Comparison of ENCODE assay signal across 18 cellular contexts in genomic region chr2:190800528-190800927, GRCh38.
DNase-seq lines count a peak whose midpoint lies in the region; ATAC-seq, FAIRE-seq and TF ChIP-seq lines count a peak whose summit lies in the region.
"Had no signal": no experiment of that assay in that cellular context is flagged by ENCODE, and none has a peak within 500 bp of the region (broad histone marks: within the 10 kb centered on the region; RNA-seq: fewer than 3 reads in every experiment).

No MANE protein-coding gene starts in this region.

- 40% methylated on average over 1 of the region's 1 CpG for WGBS in A549 (ENCODE audit: missing lambda C conversion rate)
- no CpG with 5 or more reads among the region's 1 CpG for WGBS in HUES64

- no peak for DNase-seq in A549 (ENCODE audit: low read depth in 1 of 2, low spot score in 1 of 2)
- peak; percentile 55 for DNase-seq in bronchial epithelial cell (ENCODE audit: low read depth)
- no peak for DNase-seq in posterior vena cava (ENCODE audit: low spot score)
- no peak for DNase-seq in DMS79 (lab: John Stamatoyannopoulos, UW)
- no peak for DNase-seq in H4 (ENCODE audit: low spot score)
- DNase-seq in 8988T = no peak
- DNase-seq: BE2C, H9, Karpas-422, NCI-H1694, NCI-H2081, NCI-H2171, NCI-H524 treated with DMSO at 0.1 percent for 48 hours, Peyer's patch, SJCRH30 had no signal

- H3K9ac ChIP-seq in HUES64 (ENCODE audit: low read depth, low read length) = no peak overlapping the region
- H3K9ac ChIP-seq in iPS-18a (ENCODE audit: low read length) = no peak overlapping the region

- H3K4me2 ChIP-seq in A549 = peak overlapping the region; percentile 32; the same call in 1 of the 3 replicates

- H3K36me3 ChIP-seq in HUES64 (ENCODE audit: insufficient read depth, low read length) (no peaks in the 10 kb centered on the region), bronchial epithelial cell (ENCODE audit: control insufficient read depth, insufficient read depth, low read length) (no peaks in the 10 kb centered on the region), iPS-18a (ENCODE audit: control insufficient read depth, low read depth, low read length) (no peaks in the 10 kb centered on the region)
- H3K36me3 ChIP-seq: BE2C, Peyer's patch, SJCRH30 had no signal

- H3K9me3 ChIP-seq in A549 (no peaks in the 10 kb centered on the region), HUES64 (ENCODE audit: insufficient read depth, low read depth, low read length) (no peaks in the 10 kb centered on the region), iPS-18a (ENCODE audit: control insufficient read depth, low read depth, low read length) (no peaks in the 10 kb centered on the region)
- H3K9me3 ChIP-seq: BE2C, Peyer's patch, SJCRH30 had no signal

- no peak for TF ChIP-seq EP300 in A549 (IDR thresholded peaks at IDR 0.05)

- POLR2A ChIA-PET in A549 (lab: Yijun Ruan, JAX) = no interaction called here

- H3K27ac ChIP-seq in A549 (no peak overlapping the region), HUES64 (ENCODE audit: low read depth, low read length) (peak overlapping the region; percentile 71; the same call in 1 of the 2 replicates), iPS-18a (ENCODE audit: low read length) (no peak overlapping the region)
- H3K27ac ChIP-seq: Peyer's patch, SJCRH30 had no signal

- no peak for TF ChIP-seq POLR2A in A549 (IDR thresholded peaks at IDR 0.05; ENCODE audit: low read length)

- CTCF ChIA-PET in A549 (lab: Yijun Ruan, JAX) = interaction anchor here (0.9 to 2.4 kb wide), 5 partner anchors 8 to 185 kb away, joined by 3 to 12 read pairs (median 4); no protein-coding TSS in a partner anchor

- no peak for FAIRE-seq in A549 (lab: Jason Lieb, UNC)
- FAIRE-seq in bronchial epithelial cell (lab: Jason Lieb, UNC) = no peak
- FAIRE-seq: GM19239 had no signal

- no peaks in the 10 kb centered on the region for H3K27me3 ChIP-seq in HUES64 (ENCODE audit: insufficient read depth, low read length)
- H3K27me3 ChIP-seq in bronchial epithelial cell (ENCODE audit: control insufficient read depth, insufficient read depth, low read length) = no peaks in the 10 kb centered on the region
- H3K27me3 ChIP-seq in iPS-18a (ENCODE audit: control insufficient read depth, insufficient read depth, low read length) = no peaks in the 10 kb centered on the region
- H3K27me3 ChIP-seq: BE2C, Peyer's patch, SJCRH30 had no signal

- intact Hi-C loops in posterior vena cava (cut with DNase I) = no loop called here

- H3K4me3 ChIP-seq in A549 = no peak overlapping the region
- H3K4me3 ChIP-seq in HUES64 (ENCODE audit: low read length) = no peak overlapping the region
- H3K4me3 ChIP-seq in bronchial epithelial cell (ENCODE audit: low read depth, low read length) = no peak overlapping the region
- H3K4me3 ChIP-seq in iPS-18a (ENCODE audit: low read length) = peak overlapping the region; percentile 30
- H3K4me3 ChIP-seq: Peyer's patch, SJCRH30 had no signal

- no peak for TF ChIP-seq RAD21 in A549 (conservative IDR thresholded peaks at IDR 0.05 in 1 of 2, IDR thresholded peaks at IDR 0.05 in 1 of 2)

- H3K4me1 ChIP-seq in A549 (peaks cover 27% of the 10 kb centered on the region), HUES64 (ENCODE audit: insufficient read depth, low read length) (peaks cover 41% of the 10 kb centered on the region), iPS-18a (ENCODE audit: control insufficient read depth, low read depth, low read length) (peaks cover 35% of the 10 kb centered on the region)
- H3K4me1 ChIP-seq: Peyer's patch, SJCRH30 had no signal

- no peak for ATAC-seq in A549

- TF ChIP-seq CTCF in A549 (IDR thresholded peaks at IDR 0.05) = no peak
- no peak for TF ChIP-seq CTCF in bronchial epithelial cell (IDR thresholded peaks at IDR 0.05; ENCODE audit: insufficient read depth, low read length, severe bottlenecking)

TF ChIP-seq in A549, 52 proteins besides CTCF, POLR2A, EP300 and RAD21 (continues in another document):
- TF ChIP-seq E2F6 (IDR thresholded peaks at IDR 0.05; ENCODE audit: borderline replicate concordance, low read depth) (no peak), HMGXB4 (CRISPR knock-in tag; IDR thresholded peaks at IDR 0.05; ENCODE audit: borderline replicate concordance) (no peak), HOXB5 (CRISPR knock-in tag; IDR thresholded peaks at IDR 0.05) (no peak), TP53 (CRISPR knock-in tag; IDR thresholded peaks at IDR 0.05) (no peak), USF2 (IDR thresholded peaks at IDR 0.05) (no peak), RFX5 (IDR thresholded peaks at IDR 0.05) (no peak), RARB (CRISPR knock-in tag; IDR thresholded peaks at IDR 0.05) (no peak), MYC (IDR thresholded peaks at IDR 0.05; ENCODE audit: borderline replicate concordance, low read length) (no peak), RCOR1 (IDR thresholded peaks at IDR 0.05; ENCODE audit: low read depth, low read length) (no peak), ZC3H11A (IDR thresholded peaks at IDR 0.05) (no peak), HDAC2 (IDR thresholded peaks at IDR 0.05) (no peak), PBX3 (IDR thresholded peaks at IDR 0.05) (no peak), REST (IDR thresholded peaks at IDR 0.05) (no peak), HES2 (IDR thresholded peaks at IDR 0.05) (no peak), FOSL2 (IDR thresholded peaks at IDR 0.05) (no peak), FOSL2 (CRISPR knock-in tag; IDR thresholded peaks at IDR 0.05) (no peak)
